16 cellular contexts compared by ENCODE assay signal in the genomic region with DNA sequence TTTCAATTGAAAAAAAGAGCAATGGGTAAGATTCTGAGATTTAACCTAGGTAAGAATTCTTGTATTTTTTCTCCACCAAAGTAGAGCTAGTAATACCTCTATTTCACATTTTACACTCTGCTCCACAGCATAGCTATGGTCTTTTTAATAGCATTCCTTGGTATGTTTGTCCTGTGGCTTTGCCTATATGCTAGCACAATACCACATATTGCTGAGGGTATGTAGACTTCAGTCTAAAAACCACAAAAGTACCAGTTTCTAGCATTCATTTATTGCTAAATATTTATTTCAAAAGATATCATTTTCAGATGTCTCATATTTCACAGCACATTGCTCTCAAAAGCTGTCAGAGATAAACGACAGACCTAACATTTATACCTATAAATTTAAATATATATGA. TPM values are rescaled to one million over a fixed set of nuclear protein-coding genes. Genes with fewer than 3 reads are reported as not detected.
DNase-seq lines count a peak whose midpoint lies in the region; ATAC-seq and TF ChIP-seq lines count a peak whose summit lies in the region.
"Had no signal": no experiment of that assay in that cellular context is flagged by ENCODE, and none has a peak within 500 bp of the region (broad histone marks: within the 10 kb centered on the region; RNA-seq: fewer than 3 reads in every experiment).

No MANE protein-coding gene starts in this region.

- no peak overlapping the region for H2AFZ ChIP-seq in osteoblast (ENCODE audit: low read length)

- H3K27me3 ChIP-seq in RWPE2 (ENCODE audit: insufficient read depth, poor library complexity, severe bottlenecking) (no peaks in the 10 kb centered on the region), osteoblast (ENCODE audit: insufficient read depth, low read length) (no peaks in the 10 kb centered on the region)

- H4K20me1 ChIP-seq in osteoblast (ENCODE audit: insufficient read depth, low read length), result no peaks in the 10 kb centered on the region

- H3K79me2 ChIP-seq in osteoblast (ENCODE audit: insufficient read depth, low read length), result peaks cover 20% of the 10 kb centered on the region

- H3K4me3 ChIP-seq in RWPE2 (ENCODE audit: severe bottlenecking) (no peak overlapping the region), choroid plexus epithelial cell (ENCODE audit: low read depth, low read length) (no peak overlapping the region), osteoblast (ENCODE audit: insufficient read depth, low read length) (no peak overlapping the region)
- H3K4me3 ChIP-seq: GM12878 had no signal

- no peak for TF ChIP-seq CTCF in RWPE2 (IDR thresholded peaks at IDR 0.05; ENCODE audit: poor library complexity, severe bottlenecking)
- no peak for TF ChIP-seq CTCF in choroid plexus epithelial cell (conservative IDR thresholded peaks at IDR 0.05; ENCODE audit: low read depth, low read length)
- no peak for TF ChIP-seq CTCF in osteoblast (IDR thresholded peaks at IDR 0.05; ENCODE audit: extremely low read depth, low read depth, low read length)
- TF ChIP-seq CTCF in GM13976 (IDR thresholded peaks at IDR 0.05; ENCODE audit: borderline replicate concordance, control extremely low read depth, extremely low read depth, insufficient read depth, missing control alignments), result no peak

- DNase-seq in EL (peak; percentile 18), RWPE2 (ENCODE audit: low spot score) (no peak), choroid plexus epithelial cell (ENCODE audit: low read depth) (peak; percentile 66), osteoblast (ENCODE audit: insufficient read length, low spot score, missing footprints) (no peak), NCI-H510A (lab: John Stamatoyannopoulos, UW) (no peak), NCI-H82 (lab: John Stamatoyannopoulos, UW) (no peak), GM13976 (ENCODE audit: low spot score) (no peak), GOT3 (lab: John Stamatoyannopoulos, UW) (no peak)
- DNase-seq: Caco-2; CD4-positive, alpha-beta T cell; KG1; NCI-H1417; NCI-H187; NCI-H2107; NCI-H524 had no signal

- H3K4me2 ChIP-seq in osteoblast (ENCODE audit: insufficient read depth, low read length), result peak overlapping the region; percentile 21

- in situ Hi-C loops in GM13976 (cut with MboI; ENCODE audit: low sequenced_read_pairs, unreplicated experiment), result no loop called here

- peaks cover 91% of the 10 kb centered on the region for H3K36me3 ChIP-seq in RWPE2 (ENCODE audit: low read depth)
- H3K36me3 ChIP-seq in osteoblast (ENCODE audit: insufficient read depth, low read length), result peaks cover 87% of the 10 kb centered on the region

- ATAC-seq in RWPE2 (ENCODE audit: low read depth), result peak; percentile 71
- ATAC-seq: GM12878 had no signal

- H3K27ac ChIP-seq in RWPE2 (ENCODE audit: poor library complexity, severe bottlenecking), result peak overlapping the region; percentile 89
- H3K27ac ChIP-seq in osteoblast (ENCODE audit: low read depth, low read length), result peak overlapping the region; percentile 91

- H3K4me1 ChIP-seq in RWPE2 (ENCODE audit: insufficient read depth, poor library complexity, severe bottlenecking), result peaks cover 33% of the 10 kb centered on the region
- peaks cover 25% of the 10 kb centered on the region for H3K4me1 ChIP-seq in osteoblast (ENCODE audit: insufficient read depth, low read length)
- H3K4me1 ChIP-seq: Caco-2 had no signal

- H3K9me3 ChIP-seq in RWPE2 (ENCODE audit: severe bottlenecking) (no peaks in the 10 kb centered on the region), osteoblast (ENCODE audit: low read depth, low read length) (no peaks in the 10 kb centered on the region)
- H3K9me3 ChIP-seq: Caco-2 had no signal

RNA-seq across cellular contexts. Expression of a gene that starts 18.2 kb away (rescaled TPM):
- total RNA-seq in osteoblast, result 65.9 and 74.0 TPM in 2 replicates

RNA-seq across cellular contexts. Expression of a gene that starts 20.5 kb away (rescaled TPM):
- total RNA-seq in osteoblast, result 44.5 and 45.6 TPM in 2 replicates

RNA-seq across cellular contexts. Expression of a gene that starts 48.5 kb away (rescaled TPM):
- total RNA-seq in osteoblast, result 77.1 and 78.1 TPM in 2 replicates

RNA-seq across cellular contexts. Expression of a gene that starts 53.1 kb away (rescaled TPM):
- 91.2 and 99.9 TPM in 2 replicates for total RNA-seq in osteoblast

Comparison
In these comparisons a context has a peak if more than half of its experiments do, and no peak if none do; other contexts are left out.
1. DNase-seq: peak in EL (single experiment) and choroid plexus epithelial cell (single experiment); none in RWPE2 (single experiment), osteoblast (single experiment), NCI-H510A (single experiment), NCI-H82 (single experiment), GM13976 (single experiment) and GOT3 (single experiment).